Comparison of ENCODE assay signal across 1 cellular context in the genomic region with DNA sequence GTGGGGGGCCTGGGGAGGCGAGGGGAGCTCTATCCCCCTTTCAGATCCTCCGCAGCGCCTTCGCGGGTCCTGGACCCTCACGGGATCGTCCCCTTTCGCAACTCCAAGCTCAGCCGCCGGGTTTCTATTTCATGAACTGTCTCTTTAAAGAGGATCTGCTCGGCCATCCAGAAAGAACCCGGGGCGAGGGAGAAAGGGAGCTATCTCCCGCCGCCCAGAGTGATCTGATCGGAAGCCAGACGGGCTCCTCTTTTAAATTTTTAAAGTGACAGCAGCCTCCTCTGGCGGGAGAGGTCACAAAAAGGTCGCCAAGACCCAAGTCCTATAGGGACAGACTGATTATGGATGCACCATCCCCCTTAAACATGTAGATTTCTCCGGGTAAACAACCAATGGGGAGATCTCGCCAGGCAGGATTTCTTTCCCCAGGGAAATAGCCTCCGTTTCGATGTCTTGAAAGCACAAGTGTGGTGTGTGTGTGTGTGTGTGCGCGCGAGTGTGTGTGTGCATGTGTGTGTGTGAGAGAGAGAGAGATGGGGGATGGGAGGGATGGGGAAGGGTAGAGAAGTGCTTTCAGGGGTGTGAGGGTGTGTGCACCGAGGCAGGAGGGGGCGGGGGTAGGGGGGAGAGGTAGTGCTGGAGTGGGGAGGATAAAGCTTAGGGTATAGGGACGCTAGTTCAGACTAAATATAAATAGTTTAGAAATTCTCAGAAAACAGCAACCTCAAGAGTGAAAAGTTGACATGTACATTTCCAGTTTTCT.
A peak's percentile ranks its signal among the peaks of the same experiment; 100 is the strongest.
TF ChIP-seq lines count a peak whose summit lies in the region.

No MANE protein-coding gene starts in this region.

TF ChIP-seq in K562, 482 proteins besides CTCF, POLR2A, EP300 and RAD21 (continued from another document and continues in another):
- TF ChIP-seq MAFG (tag; conservative IDR thresholded peaks at IDR 0.05): no peak
- no peak for TF ChIP-seq ZNF311 (CRISPR knock-in tag; IDR thresholded peaks at IDR 0.05)
- no peak for TF ChIP-seq KLF6 (CRISPR knock-in tag; IDR thresholded peaks at IDR 0.05; ENCODE audit: borderline replicate concordance)
- TF ChIP-seq RUNX1 (IDR thresholded peaks at IDR 0.05; ENCODE audit: low read depth): no peak
- TF ChIP-seq ZNF584 (CRISPR knock-in tag; IDR thresholded peaks at IDR 0.05; ENCODE audit: low read depth): no peak
- no peak for TF ChIP-seq NFE2 (IDR thresholded peaks at IDR 0.05; ENCODE audit: low read depth)
- peak; percentile 28; the same call in 1 of the 2 replicates for TF ChIP-seq PKNOX1 (IDR thresholded peaks at IDR 0.05)
- peak in 1 of 2 experiments; percentile 21; a peak in 1 of 4 replicates for TF ChIP-seq MAZ (CRISPR knock-in tag; conservative IDR thresholded peaks at IDR 0.05 in 1 of 2, IDR thresholded peaks at IDR 0.05 in 1 of 2)
- TF ChIP-seq MLX (CRISPR knock-in tag; conservative IDR thresholded peaks at IDR 0.05): no peak
- no peak for TF ChIP-seq ZNF263 (CRISPR knock-in tag; IDR thresholded peaks at IDR 0.05; ENCODE audit: borderline replicate concordance)
- no peak for TF ChIP-seq KLF10 (CRISPR knock-in tag; IDR thresholded peaks at IDR 0.05)
- no peak for TF ChIP-seq DDX20 (tag; IDR thresholded peaks at IDR 0.05; ENCODE audit: low read depth)
- TF ChIP-seq KAT2B (IDR thresholded peaks at IDR 0.05; ENCODE audit: low read depth, low read length): no peak
- no peak for TF ChIP-seq STAT5A (IDR thresholded peaks at IDR 0.05; ENCODE audit: borderline replicate concordance, low read length)
- TF ChIP-seq FOXJ2 (tag; IDR thresholded peaks at IDR 0.05): no peak
- TF ChIP-seq ZSCAN29 (IDR thresholded peaks at IDR 0.05): no peak
- peak; percentile 85 for TF ChIP-seq GATAD2A (IDR thresholded peaks at IDR 0.05)
- no peak for TF ChIP-seq PTBP1 (IDR thresholded peaks at IDR 0.05; ENCODE audit: low read depth, low read length)
- no peak for TF ChIP-seq NR2F6 (CRISPR knock-in tag; IDR thresholded peaks at IDR 0.05)
- peak; percentile 91 for TF ChIP-seq CEBPB (tag; IDR thresholded peaks at IDR 0.05)
- TF ChIP-seq NR2C2 (CRISPR knock-in tag; IDR thresholded peaks at IDR 0.05): no peak
- TF ChIP-seq NR2C2 (tag; IDR thresholded peaks at IDR 0.05): peak; percentile 38; the same call in 1 of the 2 replicates
- no peak for TF ChIP-seq GATA2 (CRISPR knock-in tag; IDR thresholded peaks at IDR 0.05)
- TF ChIP-seq HMG20B (CRISPR knock-in tag; IDR thresholded peaks at IDR 0.05): no peak
- peak; percentile 60 for TF ChIP-seq ARID1B (IDR thresholded peaks at IDR 0.05)
- TF ChIP-seq, protein P1, sequence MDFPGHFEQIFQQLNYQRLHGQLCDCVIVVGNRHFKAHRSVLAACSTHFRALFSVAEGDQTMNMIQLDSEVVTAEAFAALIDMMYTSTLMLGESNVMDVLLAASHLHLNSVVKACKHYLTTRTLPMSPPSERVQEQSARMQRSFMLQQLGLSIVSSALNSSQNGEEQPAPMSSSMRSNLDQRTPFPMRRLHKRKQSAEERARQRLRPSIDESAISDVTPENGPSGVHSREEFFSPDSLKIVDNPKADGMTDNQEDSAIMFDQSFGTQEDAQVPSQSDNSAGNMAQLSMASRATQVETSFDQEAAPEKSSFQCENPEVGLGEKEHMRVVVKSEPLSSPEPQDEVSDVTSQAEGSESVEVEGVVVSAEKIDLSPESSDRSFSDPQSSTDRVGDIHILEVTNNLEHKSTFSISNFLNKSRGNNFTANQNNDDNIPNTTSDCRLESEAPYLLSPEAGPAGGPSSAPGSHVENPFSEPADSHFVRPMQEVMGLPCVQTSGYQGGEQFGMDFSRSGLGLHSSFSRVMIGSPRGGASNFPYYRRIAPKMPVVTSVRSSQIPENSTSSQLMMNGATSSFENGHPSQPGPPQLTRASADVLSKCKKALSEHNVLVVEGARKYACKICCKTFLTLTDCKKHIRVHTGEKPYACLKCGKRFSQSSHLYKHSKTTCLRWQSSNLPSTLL (IDR thresholded peaks at IDR 0.05): peak; percentile 76; the same call in 1 of the 2 replicates
- no peak for TF ChIP-seq NFXL1 (CRISPR knock-in tag; IDR thresholded peaks at IDR 0.05)
- no peak for TF ChIP-seq RBM22 (IDR thresholded peaks at IDR 0.05; ENCODE audit: low read depth, low read length, poor library complexity, severe bottlenecking)
- peak; percentile 80 for TF ChIP-seq MYBL2 (IDR thresholded peaks at IDR 0.05; ENCODE audit: low read depth)
- TF ChIP-seq MYBL2 (CRISPR knock-in tag; IDR thresholded peaks at IDR 0.05; ENCODE audit: borderline replicate concordance): no peak
- peak; percentile 11; the same call in 1 of the 2 replicates for TF ChIP-seq CBFA2T2 (conservative IDR thresholded peaks at IDR 0.05)
- TF ChIP-seq LARP7 (IDR thresholded peaks at IDR 0.05): 0 out of 2 replicates have a peak, but pooled peaks have one; percentile 81
- no peak for TF ChIP-seq SP1 (CRISPR knock-in tag; IDR thresholded peaks at IDR 0.05)
- TF ChIP-seq RFX1 (IDR thresholded peaks at IDR 0.05): no peak
- no peak for TF ChIP-seq HNRNPLL (IDR thresholded peaks at IDR 0.05; ENCODE audit: low read depth, low read length, poor library complexity, severe bottlenecking)
- no peak for TF ChIP-seq IRF2 (CRISPR knock-in tag; IDR thresholded peaks at IDR 0.05)
- TF ChIP-seq THRA (IDR thresholded peaks at IDR 0.05): no peak
- 0 out of 2 replicates have a peak, but pooled peaks have one; percentile 30 for TF ChIP-seq SMARCA5 (IDR thresholded peaks at IDR 0.05)
- TF ChIP-seq CBX1 (IDR thresholded peaks at IDR 0.05; ENCODE audit: low read depth): no peak
- TF ChIP-seq CHD2 (IDR thresholded peaks at IDR 0.05; ENCODE audit: low read depth, low read length): peak; percentile 17; the same call in 1 of the 2 replicates
- TF ChIP-seq MEIS2 (IDR thresholded peaks at IDR 0.05; ENCODE audit: partially characterized antibody): peak; percentile 9
- 0 out of 2 replicates have a peak, but pooled peaks have one; percentile 22 for TF ChIP-seq ELF2 (CRISPR knock-in tag; IDR thresholded peaks at IDR 0.05)
- TF ChIP-seq, protein P2, sequence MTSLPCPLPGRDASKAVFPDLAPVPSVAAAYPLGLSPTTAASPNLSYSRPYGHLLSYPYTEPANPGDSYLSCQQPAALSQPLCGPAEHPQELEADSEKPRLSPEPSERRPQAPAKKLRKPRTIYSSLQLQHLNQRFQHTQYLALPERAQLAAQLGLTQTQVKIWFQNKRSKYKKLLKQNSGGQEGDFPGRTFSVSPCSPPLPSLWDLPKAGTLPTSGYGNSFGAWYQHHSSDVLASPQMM (CRISPR knock-in tag; IDR thresholded peaks at IDR 0.05): no peak
- TF ChIP-seq NCOR1 (IDR thresholded peaks at IDR 0.05): no peak; the same call in none of the 2 replicates
- 0 out of 2 replicates have a peak, but pooled peaks have one; percentile 33 for TF ChIP-seq ZC3H11A (IDR thresholded peaks at IDR 0.05; ENCODE audit: low read depth, low read length)
- TF ChIP-seq CREB3 (tag; conservative IDR thresholded peaks at IDR 0.05; ENCODE audit: low read depth): no peak
- TF ChIP-seq TAF7 (tag; IDR thresholded peaks at IDR 0.05): no peak
- TF ChIP-seq ELK3 (CRISPR knock-in tag; IDR thresholded peaks at IDR 0.05): no peak
- peak; percentile 40 for TF ChIP-seq TAF1 (IDR thresholded peaks at IDR 0.05; ENCODE audit: control insufficient read depth, extremely low read depth, insufficient read depth, low read length, severe bottlenecking)
- TF ChIP-seq ARNT (IDR thresholded peaks at IDR 0.05): peak in 1 of 2 experiments; percentile 33; a peak in 1 of 4 replicates
- TF ChIP-seq ELF1 (tag; IDR thresholded peaks at IDR 0.05): no peak
- TF ChIP-seq, protein P3, sequence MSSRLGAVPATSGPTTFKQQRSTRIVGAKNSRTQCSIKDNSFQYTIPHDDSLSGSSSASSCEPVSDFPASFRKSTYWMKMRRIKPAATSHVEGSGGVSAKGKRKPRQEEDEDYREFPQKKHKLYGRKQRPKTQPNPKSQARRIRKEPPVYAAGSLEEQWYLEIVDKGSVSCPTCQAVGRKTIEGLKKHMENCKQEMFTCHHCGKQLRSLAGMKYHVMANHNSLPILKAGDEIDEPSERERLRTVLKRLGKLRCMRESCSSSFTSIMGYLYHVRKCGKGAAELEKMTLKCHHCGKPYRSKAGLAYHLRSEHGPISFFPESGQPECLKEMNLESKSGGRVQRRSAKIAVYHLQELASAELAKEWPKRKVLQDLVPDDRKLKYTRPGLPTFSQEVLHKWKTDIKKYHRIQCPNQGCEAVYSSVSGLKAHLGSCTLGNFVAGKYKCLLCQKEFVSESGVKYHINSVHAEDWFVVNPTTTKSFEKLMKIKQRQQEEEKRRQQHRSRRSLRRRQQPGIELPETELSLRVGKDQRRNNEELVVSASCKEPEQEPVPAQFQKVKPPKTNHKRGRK (tag; IDR thresholded peaks at IDR 0.05): no peak
- peak; percentile 11 for TF ChIP-seq TAF9B (IDR thresholded peaks at IDR 0.05; ENCODE audit: partially characterized antibody)
- TF ChIP-seq RBM15 (IDR thresholded peaks at IDR 0.05; ENCODE audit: insufficient read depth, low read length): no peak
- TF ChIP-seq NUFIP1 (IDR thresholded peaks at IDR 0.05; ENCODE audit: partially characterized antibody): no peak
- TF ChIP-seq ZNF696 (CRISPR knock-in tag; conservative IDR thresholded peaks at IDR 0.05): no peak
- TF ChIP-seq, protein P4, sequence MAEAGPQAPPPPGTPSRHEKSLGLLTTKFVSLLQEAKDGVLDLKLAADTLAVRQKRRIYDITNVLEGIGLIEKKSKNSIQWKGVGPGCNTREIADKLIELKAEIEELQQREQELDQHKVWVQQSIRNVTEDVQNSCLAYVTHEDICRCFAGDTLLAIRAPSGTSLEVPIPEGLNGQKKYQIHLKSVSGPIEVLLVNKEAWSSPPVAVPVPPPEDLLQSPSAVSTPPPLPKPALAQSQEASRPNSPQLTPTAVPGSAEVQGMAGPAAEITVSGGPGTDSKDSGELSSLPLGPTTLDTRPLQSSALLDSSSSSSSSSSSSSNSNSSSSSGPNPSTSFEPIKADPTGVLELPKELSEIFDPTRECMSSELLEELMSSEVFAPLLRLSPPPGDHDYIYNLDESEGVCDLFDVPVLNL (CRISPR knock-in tag; IDR thresholded peaks at IDR 0.05; ENCODE audit: low read depth): no peak
- peak; percentile 77 for TF ChIP-seq ESRRA (IDR thresholded peaks at IDR 0.05; ENCODE audit: borderline replicate concordance, low read depth)
- TF ChIP-seq CBFA2T3 (IDR thresholded peaks at IDR 0.05): peak; percentile 55
- TF ChIP-seq NCOA4 (IDR thresholded peaks at IDR 0.05; ENCODE audit: partially characterized antibody): no peak
- no peak for TF ChIP-seq ZNF140 (CRISPR knock-in tag; IDR thresholded peaks at IDR 0.05)
- no peak for TF ChIP-seq ZNF766 (CRISPR knock-in tag; conservative IDR thresholded peaks at IDR 0.05)
- TF ChIP-seq FOS (IDR thresholded peaks at IDR 0.05; ENCODE audit: extremely low read depth, insufficient read length): no peak
- TF ChIP-seq NCOA1 (IDR thresholded peaks at IDR 0.05; ENCODE audit: low read depth): no peak; the same call in 1 of the 2 replicates
- TF ChIP-seq ELK1 (CRISPR knock-in tag; IDR thresholded peaks at IDR 0.05): no peak
